Comparison of ENCODE assay signal across 20 cellular contexts in the genomic region with DNA sequence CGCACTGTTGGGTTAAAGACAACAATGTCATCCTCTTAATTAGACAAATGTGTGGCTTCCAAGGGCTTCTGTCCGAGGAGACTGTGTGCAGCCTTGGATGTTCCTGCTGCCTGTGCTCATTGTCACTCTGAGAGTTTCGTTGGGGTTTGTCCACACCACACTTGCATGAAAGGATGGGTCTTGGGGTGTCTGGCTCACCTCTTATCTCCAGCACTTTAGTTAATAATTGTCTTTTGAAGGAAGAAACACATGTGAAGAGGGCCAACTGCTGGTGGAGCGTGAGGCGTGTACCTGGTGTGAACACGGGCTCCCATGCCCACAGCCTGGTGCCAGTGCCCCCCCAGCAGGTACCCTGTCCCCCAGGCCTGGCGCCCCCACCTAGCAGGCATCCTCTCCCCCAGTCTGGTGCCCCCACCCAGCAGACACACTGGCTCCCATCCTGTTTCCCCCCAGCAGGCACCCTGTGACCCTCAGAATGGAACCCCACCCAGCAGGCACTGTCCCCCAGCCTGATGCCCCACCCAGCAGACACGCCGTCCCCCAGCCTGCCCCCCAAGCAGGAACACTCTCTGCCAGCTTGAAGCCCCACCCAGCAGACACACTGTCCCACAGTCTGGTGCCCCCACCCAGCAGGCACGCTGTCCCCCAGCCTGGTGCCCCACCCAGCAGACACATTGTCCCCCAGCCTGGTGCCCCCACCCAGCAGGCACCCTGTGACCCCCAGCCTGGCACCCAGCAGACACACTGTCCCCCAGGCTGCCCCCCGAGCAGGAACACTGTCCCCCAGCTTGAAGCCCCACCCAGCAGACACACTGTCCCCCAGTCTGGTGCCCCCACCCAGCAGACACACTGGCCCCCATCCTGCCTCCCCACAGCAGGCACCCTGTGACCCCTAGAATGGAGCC.
"Had no signal": no experiment of that assay in that cellular context is flagged by ENCODE, and none has a peak within 500 bp of the region (broad histone marks: within the 10 kb centered on the region; RNA-seq: fewer than 3 reads in every experiment).

No MANE protein-coding gene starts in this region.

- H3K4me3 Mint-ChIP-seq: activated B cell treated with CpG ODN at 0.5 μM for 24 hours; activated CD4-positive, alpha-beta memory T cell treated with anti-CD3 and anti-CD28 coated beads for 36 hours; activated CD4-positive, alpha-beta T cell treated with anti-CD3 and anti-CD28 coated beads for 36 hours; activated naive CD8-positive, alpha-beta T cell treated with anti-CD3 and anti-CD28 coated beads for 36 hours; mesothelial cell of epicardium; natural killer cell treated with Interleukin-12 subunit alpha and Interleukin-12 subunit beta and Interleukin-15 and Interleukin-18, amount 100 ng/mL, for 72 hours; type B pancreatic cell had no signal

- H3K27ac Mint-ChIP-seq: activated B cell treated with CpG ODN at 0.5 μM for 24 hours; activated CD4-positive, alpha-beta memory T cell treated with anti-CD3 and anti-CD28 coated beads for 36 hours; activated CD4-positive, alpha-beta T cell treated with anti-CD3 and anti-CD28 coated beads for 36 hours; activated naive CD8-positive, alpha-beta T cell treated with anti-CD3 and anti-CD28 coated beads for 36 hours; mesothelial cell of epicardium; natural killer cell treated with Interleukin-12 subunit alpha and Interleukin-12 subunit beta and Interleukin-15 and Interleukin-18, amount 100 ng/mL, for 72 hours; type B pancreatic cell had no signal

- H3K36me3 ChIP-seq: left ventricle myocardium inferior, pancreas, right atrium auricular region, thoracic aorta, vagina had no signal

- H3K27me3 ChIP-seq: hepatocyte, pancreas, right atrium auricular region, vagina had no signal

- H3K27me3 Mint-ChIP-seq: activated naive CD8-positive, alpha-beta T cell treated with anti-CD3 and anti-CD28 coated beads for 36 hours had no signal

- H3K27ac ChIP-seq: hepatocyte, left ventricle myocardium inferior, pancreas, psoas muscle, right atrium auricular region, thoracic aorta, vagina had no signal

- ATAC-seq: activated CD4-positive, alpha-beta T cell treated with anti-CD3 and anti-CD28 coated beads for 36 hours; pancreas; psoas muscle had no signal

- H3K4me1 Mint-ChIP-seq: activated B cell treated with CpG ODN at 0.5 μM for 24 hours had no signal

- DNase-seq: activated B cell treated with CpG ODN at 0.5 μM for 24 hours; activated CD4-positive, alpha-beta memory T cell treated with anti-CD3 and anti-CD28 coated beads for 36 hours; activated CD4-positive, alpha-beta T cell treated with anti-CD3 and anti-CD28 coated beads for 36 hours; activated naive CD4-positive, alpha-beta T cell treated with Interleukin-2 at 50 U/mL for 16 hours; activated naive CD8-positive, alpha-beta T cell treated with anti-CD3 and anti-CD28 coated beads for 36 hours; activated T-cell treated with anti-CD3 and anti-CD28 coated beads, Interleukin-2, amount 50 U/mL, for 48 hours; central memory CD4-positive, alpha-beta T cell; effector memory CD4-positive, alpha-beta T cell; left ventricle myocardium inferior; pancreas; psoas muscle; stimulated activated CD4-positive, alpha-beta T cell treated with anti-CD3 and anti-CD28 coated beads, Interleukin-4, amount 100 ng/mL, for 4 hours; T1000 had no signal

- H3K4me1 ChIP-seq: left ventricle myocardium inferior, pancreas, psoas muscle, right atrium auricular region, vagina had no signal

- H3K4me3 ChIP-seq: hepatocyte, left ventricle myocardium inferior, pancreas, psoas muscle, right atrium auricular region, thoracic aorta, vagina had no signal

- H3K9me3 Mint-ChIP-seq: mesothelial cell of epicardium, type B pancreatic cell had no signal

- H3K36me3 Mint-ChIP-seq: activated CD4-positive, alpha-beta memory T cell treated with anti-CD3 and anti-CD28 coated beads for 36 hours; mesothelial cell of epicardium; type B pancreatic cell had no signal

- H3K79me2 ChIP-seq: hepatocyte had no signal

- H3K9me3 ChIP-seq: left ventricle myocardium inferior, pancreas, psoas muscle, right atrium auricular region, thoracic aorta, vagina had no signal

- H2AFZ ChIP-seq: hepatocyte had no signal

- H3K4me2 ChIP-seq: hepatocyte had no signal
